Comparison of ENCODE assay signal across 20 cellular contexts in genomic region chr13:59865398-59865797, GRCh38.
DNase-seq lines count a peak whose midpoint lies in the region; ATAC-seq, FAIRE-seq and TF ChIP-seq lines count a peak whose summit lies in the region.
"Had no signal": no experiment of that assay in that cellular context is flagged by ENCODE, and none has a peak within 500 bp of the region (broad histone marks: within the 10 kb centered on the region; RNA-seq: fewer than 3 reads in every experiment).

No MANE protein-coding gene starts in this region.

- no peak overlapping the region for H3K4me3 ChIP-seq in fibroblast of villous mesenchyme (ENCODE audit: low read depth, low read length)
- H3K4me3 ChIP-seq: A549; BLaER1 treated with 17β-estradiol and CSF1 and Interleukin-3, amounts not matched to agents 10 nM and 100 nM had no signal

- in situ Hi-C loops in Caki2 (cut with HindIII; ENCODE audit: low pct_unique_long_range_greater_than_20kb, low sequenced_read_pairs): no loop called here

- peak; percentile 19 for DNase-seq in Caki2 (ENCODE audit: low read depth)
- DNase-seq in HTR-8/SVneo (ENCODE audit: insufficient read length, low spot score): peak; percentile 2
- DNase-seq in fibroblast of villous mesenchyme (ENCODE audit: low read depth): peak; percentile 22
- DNase-seq in NCI-H526 (lab: John Stamatoyannopoulos, UW): no peak
- DNase-seq in Right ventricle myocardium superior: no peak
- DNase-seq: CD8-positive, alpha-beta T cell; DMS53; HCEC 1CT; KG1; MV-4-11; NCI-H187 treated with DMSO at 0.1 percent for 48 hours; NCI-H2227 treated with DMSO at 0.1 percent for 48 hours; NCI-H524; SHP77 treated with DMSO at 0.1 percent for 48 hours had no signal

- no peak for TF ChIP-seq CTCF in fibroblast of villous mesenchyme (IDR thresholded peaks at IDR 0.05; ENCODE audit: insufficient read depth, low read depth, low read length)

- ATAC-seq in SK-N-SH treated with all-trans-retinoic acid at 6 μM for 48 hours (no peak), GM18861 (IDR thresholded peaks at IDR 0.05; ENCODE audit: unreplicated experiment) (no peak), GM21526 (IDR thresholded peaks at IDR 0.05; ENCODE audit: low FRiP score, unreplicated experiment) (no peak), Right ventricle myocardium superior (ENCODE audit: poor library complexity) (no peak)
- ATAC-seq: A549; CD8-positive, alpha-beta T cell; HepG2 had no signal

- intact Hi-C loops in Right ventricle myocardium superior (cut with DNase I): no loop called here

- FAIRE-seq in HTR-8/SVneo (lab: Jason Lieb, UNC): no peak
- FAIRE-seq: A549, HepG2 had no signal

TF ChIP-seq in SK-N-SH treated with all-trans-retinoic acid at 6 μM for 48 hours, 23 proteins besides CTCF, POLR2A, EP300 and RAD21:
- TF ChIP-seq RARB (CRISPR knock-in tag; IDR thresholded peaks at IDR 0.05): no peak
- TF ChIP-seq ISL1 (CRISPR knock-in tag; IDR thresholded peaks at IDR 0.05): peak; percentile 45

Comparison
In these comparisons a context has a peak if more than half of its experiments do, and no peak if none do; other contexts are left out.
1. DNase-seq: peak in Caki2 (single experiment), HTR-8/SVneo (single experiment) and fibroblast of villous mesenchyme (single experiment); none in NCI-H526 (0 of 2) and Right ventricle myocardium superior (single experiment).